In the genomic region with DNA sequence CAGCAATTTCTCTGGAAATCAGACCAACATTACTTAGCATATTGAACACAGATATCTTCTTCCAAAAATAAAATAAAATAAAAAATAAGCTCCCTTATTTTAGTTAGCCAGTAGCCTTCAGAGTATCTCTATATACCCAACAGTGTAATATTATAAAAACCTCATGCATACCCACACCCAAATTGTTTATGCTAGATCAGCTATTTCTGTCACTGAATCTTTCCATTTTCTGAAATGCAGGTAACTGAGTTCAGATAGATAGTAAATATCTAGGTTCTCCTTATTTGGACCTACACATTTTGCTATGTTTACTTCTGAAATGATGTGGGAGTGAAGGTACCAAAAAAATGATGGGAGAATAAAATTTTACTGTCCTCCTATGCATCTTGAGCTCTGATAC, we compare ENCODE assay signal across 26 cellular contexts. TPM values are rescaled to one million over a fixed set of nuclear protein-coding genes. Genes with fewer than 3 reads are reported as not detected.
DNase-seq lines count a peak whose midpoint lies in the region; ATAC-seq, FAIRE-seq and TF ChIP-seq lines count a peak whose summit lies in the region.
"Had no signal": no experiment of that assay in that cellular context is flagged by ENCODE, and none has a peak within 500 bp of the region (broad histone marks: within the 10 kb centered on the region; RNA-seq: fewer than 3 reads in every experiment).

No MANE protein-coding gene starts in this region.

- ATAC-seq in HepG2: no peak
- no peak for ATAC-seq in right lobe of liver
- ATAC-seq in T-helper 17 cell: no peak
- ATAC-seq in HG03521 (IDR thresholded peaks at IDR 0.05; ENCODE audit: unreplicated experiment): no peak
- no peak for ATAC-seq in aorta (ENCODE audit: low FRiP score)
- ATAC-seq: GM12878 had no signal

- BruUV-seq in HepG2 (replicated peaks; lab: Mats Ljungman, UMichigan): no TSS peak

- DNase-seq in HepG2 (ENCODE audit: low spot score): no peak
- no peak for DNase-seq in right lobe of liver
- DNase-seq in T-helper 17 cell: no peak
- DNase-seq in aorta: no peak
- DNase-seq: ACHN; BE2C; C1 segment of cervical spinal cord; CD4-positive, alpha-beta memory T cell; CD4-positive, CD25-positive, alpha-beta regulatory T cell; CD8-positive, alpha-beta memory T cell; COR-L47; DMS 273 treated with DMSO at 0.1 percent for 48 hours; DMS153; DMS53; DMS79; DND-41; EL; GDM1 had no signal

- H3K27ac ChIP-seq in HepG2 (ENCODE audit: extremely low read length, insufficient read depth, low read length) (no peak overlapping the region), right lobe of liver (no peak overlapping the region), aorta (ENCODE audit: low read depth in 1 of 2, low read length in 2 of 2) (no peak overlapping the region)
- H3K27ac ChIP-seq: 22Rv1, BLaER1 had no signal

- H3K9ac ChIP-seq in HepG2 (ENCODE audit: insufficient read depth, low read depth, low read length): no peak overlapping the region
- H3K9ac ChIP-seq: BLaER1 had no signal

- H3K27me3 ChIP-seq in HepG2 (ENCODE audit: control insufficient read depth in 1 of 2, insufficient read depth in 2 of 2, low read length in 2 of 2) (no peaks in the 10 kb centered on the region), right lobe of liver (no peaks in the 10 kb centered on the region), aorta (ENCODE audit: control insufficient read depth in 1 of 2, insufficient read depth in 2 of 2, low read length in 1 of 2) (no peaks in the 10 kb centered on the region)
- H3K27me3 ChIP-seq: BE2C, BLaER1 had no signal

- no peaks in the 10 kb centered on the region for H4K20me1 ChIP-seq in HepG2 (ENCODE audit: insufficient read depth, low read length)
- H4K20me1 ChIP-seq: BLaER1 had no signal

- TF ChIP-seq EP300 in HepG2 (IDR thresholded peaks at IDR 0.05; ENCODE audit: low read depth in 2 of 2, low read length in 2 of 2) (no peak), HepG2 (CRISPR knock-in tag; IDR thresholded peaks at IDR 0.05; ENCODE audit: borderline replicate concordance) (no peak)

- POLR2A ChIA-PET in HepG2 (lab: Yijun Ruan, JAX): no interaction called here

- TF ChIP-seq POLR2A in HepG2 (IDR thresholded peaks at IDR 0.05; ENCODE audit: insufficient read depth in 1 of 2, low read depth in 2 of 2, low read length in 2 of 2) (no peak), right lobe of liver (IDR thresholded peaks at IDR 0.05) (no peak)

- no peak for TF ChIP-seq CTCF in HepG2 (CRISPR knock-in tag; IDR thresholded peaks at IDR 0.05)
- no peak for TF ChIP-seq CTCF in right lobe of liver (IDR thresholded peaks at IDR 0.05)

- intact Hi-C loops in HepG2 (cut with micrococcal nuclease; ENCODE audit: unreplicated experiment): no loop called here
- intact Hi-C loops in right lobe of liver (cut with DNase I): no loop called here
- intact Hi-C loops in aorta (cut with DNase I): no loop called here

- CTCF ChIA-PET in HepG2 (lab: Yijun Ruan, JAX; ENCODE audit: low intra/inter-chr PET ratio, low total read pairs): no interaction called here

- no peaks in the 10 kb centered on the region for H3K4me1 Mint-ChIP-seq in T-helper 17 cell
- H3K4me1 Mint-ChIP-seq: CD14-positive monocyte; CD4-positive, alpha-beta memory T cell; CD8-positive, alpha-beta memory T cell had no signal

- H3K27ac Mint-ChIP-seq in T-helper 17 cell: peak overlapping the region; percentile 39
- H3K27ac Mint-ChIP-seq: CD4-positive, alpha-beta memory T cell; CD4-positive, CD25-positive, alpha-beta regulatory T cell had no signal

- no peak for TF ChIP-seq RAD21 in HepG2 (CRISPR knock-in tag; IDR thresholded peaks at IDR 0.05)

- no peaks in the 10 kb centered on the region for H3K27me3 Mint-ChIP-seq in T-helper 17 cell
- H3K27me3 Mint-ChIP-seq: CD4-positive, alpha-beta memory T cell; CD4-positive, CD25-positive, alpha-beta regulatory T cell; CD8-positive, alpha-beta memory T cell had no signal

- peaks cover 3% of the 10 kb centered on the region for H3K36me3 Mint-ChIP-seq in T-helper 17 cell (ENCODE audit: low read depth)

- no peak overlapping the region for H3K4me3 Mint-ChIP-seq in T-helper 17 cell
- H3K4me3 Mint-ChIP-seq: CD14-positive monocyte; CD4-positive, alpha-beta memory T cell; CD4-positive, CD25-positive, alpha-beta regulatory T cell; CD8-positive, alpha-beta memory T cell had no signal

- no peak overlapping the region for H2AFZ ChIP-seq in HepG2 (ENCODE audit: low read length)

- H3K4me2 ChIP-seq in HepG2 (ENCODE audit: low read depth, low read length): no peak overlapping the region
- H3K4me2 ChIP-seq: BLaER1 had no signal

- H3K9me3 ChIP-seq in HepG2 (ENCODE audit: low read length) (no peaks in the 10 kb centered on the region), right lobe of liver (no peaks in the 10 kb centered on the region), T-helper 17 cell (ENCODE audit: control insufficient read depth, low read length, poor library complexity, severe bottlenecking) (no peaks in the 10 kb centered on the region), aorta (ENCODE audit: control insufficient read depth, low read length) (no peaks in the 10 kb centered on the region)
- H3K9me3 ChIP-seq: BE2C, BLaER1 had no signal

- H3K4me1 ChIP-seq in HepG2 (ENCODE audit: insufficient read depth, low read length) (no peaks in the 10 kb centered on the region), right lobe of liver (no peaks in the 10 kb centered on the region), aorta (ENCODE audit: control insufficient read depth in 1 of 2, insufficient read depth in 2 of 2, low read length in 2 of 2) (no peaks in the 10 kb centered on the region)
- H3K4me1 ChIP-seq: BE2C, BLaER1 had no signal

- no peak for FAIRE-seq in HepG2 (lab: Jason Lieb, UNC)
- FAIRE-seq: GM12878, GM12892, GM18507, GM19239 had no signal

- peaks cover 18 to 69% of the 10 kb centered on the region in 2 experiments for H3K36me3 ChIP-seq in HepG2 (replicated peaks in 1 of 2; ENCODE audit: control insufficient read depth in 1 of 2, insufficient read depth in 2 of 2, low read length in 2 of 2)
- H3K36me3 ChIP-seq in right lobe of liver: peaks cover 0 to 35% (median 8%) of the 10 kb centered on the region in 4 donors
- no peaks in the 10 kb centered on the region for H3K36me3 ChIP-seq in aorta (ENCODE audit: control insufficient read depth in 1 of 2, insufficient read depth in 2 of 2, low read length in 1 of 2)
- H3K36me3 ChIP-seq: BE2C had no signal

- H3K4me3 ChIP-seq in HepG2 (replicated peaks in 1 of 3; ENCODE audit: insufficient read depth in 1 of 3, low read depth in 2 of 3, low read length in 3 of 3): no peak overlapping the region
- no peak overlapping the region for H3K4me3 ChIP-seq in right lobe of liver
- H3K4me3 ChIP-seq in aorta (ENCODE audit: low read length in 2 of 2): no peak overlapping the region
- H3K4me3 ChIP-seq: BLaER1, GM12878 had no signal

- in situ Hi-C loops in HepG2 (cut with HindIII; ENCODE audit: extremely low pct_ligation_motif_present, low pct_unique_long_range_greater_than_20kb): no loop called here

- H3K79me2 ChIP-seq in HepG2 (ENCODE audit: insufficient read depth, low read length): no peaks in the 10 kb centered on the region

TF ChIP-seq in HepG2, 621 proteins besides CTCF, POLR2A, EP300 and RAD21 (continues in another document):
- peak; percentile 81 for TF ChIP-seq MAFF (IDR thresholded peaks at IDR 0.05; ENCODE audit: low read depth, low read length)
- no peak for TF ChIP-seq CCAR2 (optimal IDR thresholded peaks at IDR 0.05; ENCODE audit: low read depth, low read length)
- TF ChIP-seq NFYB (CRISPR knock-in tag; IDR thresholded peaks at IDR 0.05): no peak

RNA-seq across cellular contexts. Expression of a gene that starts 39.9 kb away (rescaled TPM):
- total RNA-seq in HepG2 (2016; rRNA removed; fragmentation: Illumina TruSeq; extraction: Trizol) (63.0 and 67.1 TPM in 2 replicates), right lobe of liver (1 to 10 TPM; 4.7 to 8.9 (median 7.2) TPM), T-helper 17 cell (10 to 100 TPM; 20.8 to 25.0 TPM), aorta (10 to 100 TPM; 26.3 to 31.8 TPM)
- 9.8 and 11.3 TPM in 2 replicates for total RNA-seq in HepG2 (2016; cell fraction: cytosol; rRNA removed; fragmentation: Illumina TruSeq; extraction: Trizol; ENCODE audit: low read depth)
- 65.1 and 67.5 TPM in 2 replicates for total RNA-seq in HepG2 (2016; cell fraction: insoluble cytoplasmic fraction; rRNA removed; fragmentation: Illumina TruSeq; extraction: Trizol)
- 13.3 and 17.1 TPM in 2 replicates for total RNA-seq in HepG2 (2016; cell fraction: membrane; rRNA removed; fragmentation: Illumina TruSeq; extraction: Trizol)
- 163 and 169 TPM in 2 replicates for total RNA-seq in HepG2 (2016; cell fraction: nucleus; rRNA removed; fragmentation: Illumina TruSeq; extraction: Trizol)
- polyA plus RNA-seq in HepG2 (2011; rRNA removed) (38.0 and 39.1 TPM in 2 replicates), aorta (1 to 10 TPM; 3.1 to 7.4 TPM)
- 12.5 and 17.8 TPM in 2 replicates for polyA plus RNA-seq in HepG2 (2011; cell fraction: cytosol; rRNA removed)
- polyA plus RNA-seq in HepG2 (2011; cell fraction: nucleus; rRNA removed): 80.7 and 97.9 TPM in 2 replicates
- 25.2 and 35.3 TPM in 2 replicates for polyA plus RNA-seq in HepG2 (2012)
- polyA plus RNA-seq in HepG2 (2016; cell fraction: cytosol; fragmentation: Illumina TruSeq; extraction: Trizol; ENCODE audit: low read depth): 1.3 and 1.8 TPM in 2 replicates
- 31.1 and 32.4 TPM in 2 replicates for polyA plus RNA-seq in HepG2 (2016; cell fraction: insoluble cytoplasmic fraction; fragmentation: Illumina TruSeq; extraction: Trizol; ENCODE audit: low read depth)
- polyA plus RNA-seq in HepG2 (2016; cell fraction: membrane; fragmentation: Illumina TruSeq; extraction: Trizol; ENCODE audit: low read depth): 3.7 TPM in 2 replicates
- 95.6 and 102 TPM in 2 replicates for polyA plus RNA-seq in HepG2 (2016; cell fraction: nucleus; fragmentation: Illumina TruSeq; extraction: Trizol; ENCODE audit: insufficient read depth, low read depth)
- polyA minus RNA-seq in HepG2 (2011; rRNA and poly(A)+ RNA removed; ENCODE audit: low replicate concordance): 6.0 and 33.9 TPM in 2 replicates
- 24.3 and 27.9 TPM in 2 replicates for polyA minus RNA-seq in HepG2 (2011; cell fraction: cytosol; rRNA and poly(A)+ RNA removed)
- polyA minus RNA-seq in HepG2 (2011; cell fraction: nucleus; rRNA and poly(A)+ RNA removed): 383 and 385 TPM in 2 replicates
